ENCODE assay signal across 8 cellular contexts in the genomic region with DNA sequence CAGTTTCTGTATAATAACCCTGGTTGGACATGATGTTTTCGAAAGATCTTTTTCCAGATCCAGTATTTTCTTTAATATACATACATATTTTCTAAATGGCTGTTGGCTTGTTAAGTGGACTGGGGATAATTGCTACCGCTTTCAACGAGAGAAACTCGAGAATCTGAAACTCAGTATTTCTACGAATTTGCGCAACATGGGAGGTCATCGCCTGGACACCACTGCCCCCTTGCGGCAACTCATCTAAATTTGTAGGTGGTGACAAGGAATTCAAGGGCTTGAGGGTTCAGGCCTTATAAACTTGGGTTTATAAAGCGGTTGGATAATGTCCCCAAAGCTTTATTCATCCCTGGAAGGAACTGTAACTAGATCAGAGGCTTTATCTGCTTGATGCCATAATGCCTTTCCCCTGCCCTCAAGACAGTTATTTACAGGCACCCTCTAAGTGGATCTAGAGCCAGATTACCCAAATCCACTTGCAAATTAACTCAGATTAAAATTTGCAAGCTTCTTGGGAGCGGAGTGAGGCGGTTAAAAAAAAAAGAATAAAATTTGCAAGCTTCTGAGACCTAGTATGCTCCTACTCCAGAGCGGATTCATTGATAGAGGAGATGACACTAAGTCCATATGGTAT. TPM values are rescaled to one million over a fixed set of nuclear protein-coding genes. Genes with fewer than 3 reads are reported as not detected.
A peak's percentile ranks its signal among the peaks of the same experiment; 100 is the strongest.
DNase-seq lines count a peak whose midpoint lies in the region; ATAC-seq and TF ChIP-seq lines count a peak whose summit lies in the region.

No MANE protein-coding gene starts in this region.

- H3F3A ChIP-seq in PC-3 (ENCODE audit: low read length, unreplicated experiment) = no peaks in the 10 kb centered on the region

- peaks cover 46% of the 10 kb centered on the region for H3K27me3 Mint-ChIP-seq in CD4-positive, alpha-beta T cell

- H3K4me1 Mint-ChIP-seq in CD4-positive, alpha-beta T cell (ENCODE audit: low read depth) = peaks cover 16% of the 10 kb centered on the region

- no TSS peak for BruUV-seq in PC-3 (replicated peaks; lab: Mats Ljungman, UMichigan)

- H3K9me2 ChIP-seq in PC-3 (replicated peaks; ENCODE audit: low read length) = no peaks in the 10 kb centered on the region

- CTCF ChIA-PET in CD4-positive, alpha-beta T cell (lab: Charles Lee) = interaction anchor here (0.7 to 2.5 kb wide), 5 partner anchors 31 to 494 kb away, joined by 3 to 27 read pairs (median 10); no protein-coding TSS in a partner anchor
- CTCF ChIA-PET in PC-3 (lab: Charles Lee) = interaction anchor here (1.5 kb wide), 1 partner anchor 378 kb away, joined by 8 read pairs; no protein-coding TSS in a partner anchor

- H3K36me3 ChIP-seq in PC-3 (ENCODE audit: low read depth, low read length) (no peaks in the 10 kb centered on the region), neuron (ENCODE audit: insufficient read depth, low read length) (no peaks in the 10 kb centered on the region), stomach smooth muscle (ENCODE audit: control insufficient read depth in 2 of 2, insufficient read depth in 2 of 2, low read length in 2 of 2) (no peaks in the 10 kb centered on the region)

- peak; percentile 60 to 78 (median 64) for DNase-seq in CD4-positive, alpha-beta T cell
- DNase-seq in PC-3 = peak; percentile 76
- peak; percentile 43 for DNase-seq in activated T-helper 1 cell treated with Interleukin-2 at 50 U/mL for 16 hours (ENCODE audit: low read depth)
- peak; percentile 80 for DNase-seq in fibroblast of the aortic adventitia (ENCODE audit: low read depth)

- H3K79me2 ChIP-seq in PC-3 (ENCODE audit: low read length) = no peaks in the 10 kb centered on the region

- peak; percentile 71 for TF ChIP-seq CTCF in CD4-positive, alpha-beta T cell (IDR thresholded peaks at IDR 0.05)
- TF ChIP-seq CTCF in PC-3 (conservative IDR thresholded peaks at IDR 0.05; ENCODE audit: low read depth, low read length) (peak; percentile 81), fibroblast of the aortic adventitia (IDR thresholded peaks at IDR 0.05; ENCODE audit: insufficient read depth, low read length) (peak; percentile 82)

- no peak overlapping the region for H3K27ac Mint-ChIP-seq in CD4-positive, alpha-beta T cell

- no peaks in the 10 kb centered on the region for H3K36me3 Mint-ChIP-seq in CD4-positive, alpha-beta T cell (ENCODE audit: low read depth)

- no peaks in the 10 kb centered on the region for H3K9me3 ChIP-seq in CD4-positive, alpha-beta T cell (ENCODE audit: control insufficient read depth, low read length)
- H3K9me3 ChIP-seq in PC-3 (ENCODE audit: low read length) (no peaks in the 10 kb centered on the region), neuron (ENCODE audit: low read length) (no peaks in the 10 kb centered on the region), stomach smooth muscle (ENCODE audit: control insufficient read depth in 2 of 2, low read length in 2 of 2) (no peaks in the 10 kb centered on the region)

- H3K4me3 ChIP-seq in PC-3 (ENCODE audit: low read length) (peak overlapping the region; percentile 74), fibroblast of the aortic adventitia (ENCODE audit: low read depth, low read length) (peak overlapping the region; percentile 53), neuron (ENCODE audit: low read length) (peak overlapping the region; percentile 31), stomach smooth muscle (ENCODE audit: low read length in 2 of 2) (peak overlapping the region; percentile 67 to 74)

- H3K27me3 ChIP-seq in CD4-positive, alpha-beta T cell (ENCODE audit: control insufficient read depth, insufficient read depth, low read length) = peaks cover 11% of the 10 kb centered on the region
- peaks cover 20% of the 10 kb centered on the region for H3K27me3 ChIP-seq in PC-3 (ENCODE audit: low read length)
- peaks cover 38% of the 10 kb centered on the region for H3K27me3 ChIP-seq in neuron (ENCODE audit: insufficient read depth, low read length)
- peaks cover 36 to 38% of the 10 kb centered on the region in 2 donors for H3K27me3 ChIP-seq in stomach smooth muscle (ENCODE audit: control insufficient read depth in 1 of 2, insufficient read depth in 2 of 2, low read length in 2 of 2)

- intact Hi-C loops in CD4-positive, alpha-beta T cell (cut with DNase I, micrococcal nuclease) = loop anchor here (1.0 kb wide), 3 partner anchors 379 to 494 kb away; no protein-coding TSS in a partner anchor
- intact Hi-C loops in PC-3 (cut with micrococcal nuclease) = loop anchor here (1.0 to 10.0 kb wide), 5 partner anchors 99 to 493 kb away; a partner anchor contains a TSS

- peak; percentile 50 for ATAC-seq in CD4-positive, alpha-beta T cell (ENCODE audit: poor library complexity)
- ATAC-seq in GM19372 (IDR thresholded peaks at IDR 0.05; ENCODE audit: low read depth, unreplicated experiment) (peak; percentile 53), HG03571 (IDR thresholded peaks at IDR 0.05; ENCODE audit: unreplicated experiment) (peak; percentile 58), PC-3 (peak; percentile 51)

- peak overlapping the region; percentile 91 for H3K4me3 Mint-ChIP-seq in CD4-positive, alpha-beta T cell

- POLR2A ChIA-PET in CD4-positive, alpha-beta T cell (lab: Charles Lee) = interaction anchor here (0.8 to 1.9 kb wide), 2 partner anchors 379 kb away, joined by 3 to 10 read pairs; no protein-coding TSS in a partner anchor
- POLR2A ChIA-PET in PC-3 (lab: Charles Lee; ENCODE audit: unreplicated experiment) = no interaction called here

- H3K9ac ChIP-seq in PC-3 (ENCODE audit: low read length) = no peak overlapping the region
- H3K9ac ChIP-seq in stomach smooth muscle (ENCODE audit: low read length in 2 of 2) = no peak overlapping the region

- H2AFZ ChIP-seq in PC-3 (ENCODE audit: low read length) = peak overlapping the region; percentile 95
- no peak overlapping the region for H2AFZ ChIP-seq in neuron (ENCODE audit: low read depth, low read length)

- H3K27ac ChIP-seq in CD4-positive, alpha-beta T cell (ENCODE audit: low read depth, low read length) = no peak overlapping the region
- H3K27ac ChIP-seq in PC-3 (ENCODE audit: low read length) = no peak overlapping the region
- H3K27ac ChIP-seq in stomach smooth muscle (ENCODE audit: low read length) = no peak overlapping the region

- peak overlapping the region; percentile 96 for H3K4me2 ChIP-seq in PC-3 (ENCODE audit: low read length)

- H3K9me3 Mint-ChIP-seq in CD4-positive, alpha-beta T cell = no peaks in the 10 kb centered on the region

- H3K4me1 ChIP-seq in PC-3 (ENCODE audit: insufficient read depth, low read length) (no peaks in the 10 kb centered on the region), neuron (ENCODE audit: insufficient read depth, low read length) (peaks cover 9% of the 10 kb centered on the region), stomach smooth muscle (ENCODE audit: control insufficient read depth, insufficient read depth, low read length) (peaks cover 13% of the 10 kb centered on the region)

- no peaks in the 10 kb centered on the region for H4K20me1 ChIP-seq in PC-3 (ENCODE audit: low read length)

RNA-seq across cellular contexts. Expression of a gene that starts 21.3 kb away (rescaled TPM):
- total RNA-seq in CD4-positive, alpha-beta T cell = not detected
- total RNA-seq in PC-3 (2014; rRNA removed) (not detected in 2 replicates), fibroblast of the aortic adventitia (ENCODE audit: low replicate concordance) (not detected in 2 replicates)

RNA-seq across cellular contexts. Expression of a gene that starts 37.9 kb away (rescaled TPM):
- total RNA-seq in CD4-positive, alpha-beta T cell = not detected
- total RNA-seq in PC-3 (2014; rRNA removed) (0.12 and 0.98 TPM in 2 replicates), fibroblast of the aortic adventitia (ENCODE audit: low replicate concordance) (not detected in 2 replicates)
